ENCODE assay signal across 11 cellular contexts in genomic region chr22:38725900-38726655, GRCh38.
"Had no signal": no experiment of that assay in that cellular context is flagged by ENCODE, and none has a peak within 500 bp of the region (broad histone marks: within the 10 kb centered on the region; RNA-seq: fewer than 3 reads in every experiment).

No MANE protein-coding gene starts in this region.

- H3K4me1 ChIP-seq: ascending aorta, colonic mucosa, transverse colon had no signal

- H3K27me3 ChIP-seq: ascending aorta, colonic mucosa, heart left ventricle, transverse colon had no signal

- H3K4me3 ChIP-seq: ascending aorta, colonic mucosa, heart left ventricle, transverse colon had no signal

- DNase-seq: activated CD4-positive, alpha-beta T cell treated with anti-CD3 and anti-CD28 coated beads, Interleukin-2, amount 50 U/mL, for 4 hours; activated naive CD4-positive, alpha-beta T cell treated with anti-CD3 and anti-CD28 coated beads, Interleukin-2, amount 50 U/mL, for 16 hours; activated T-cell treated with anti-CD3 and anti-CD28 coated beads, Interleukin-2, amount 50 U/mL, for 48 hours; colonic mucosa; effector memory CD4-positive, alpha-beta T cell; heart left ventricle; SHP77 treated with DMSO at 0.1 percent for 48 hours; small intestine; T-helper 2 cell; transverse colon had no signal

- H3K27ac ChIP-seq: ascending aorta, colonic mucosa, heart left ventricle, transverse colon had no signal

- H3K9me3 ChIP-seq: ascending aorta, colonic mucosa, heart left ventricle, transverse colon had no signal

- ATAC-seq: heart left ventricle had no signal
